Comparison of ENCODE assay signal across 1 cellular context in genomic region chr15:76964157-76964556, GRCh38.
TF ChIP-seq lines count a peak whose summit lies in the region.

No MANE protein-coding gene starts in this region.

TF ChIP-seq in SK-N-SH treated with all-trans-retinoic acid at 6 μM for 48 hours, 23 proteins besides CTCF, POLR2A, EP300 and RAD21 (continued from another document):
- TF ChIP-seq, protein P1, sequence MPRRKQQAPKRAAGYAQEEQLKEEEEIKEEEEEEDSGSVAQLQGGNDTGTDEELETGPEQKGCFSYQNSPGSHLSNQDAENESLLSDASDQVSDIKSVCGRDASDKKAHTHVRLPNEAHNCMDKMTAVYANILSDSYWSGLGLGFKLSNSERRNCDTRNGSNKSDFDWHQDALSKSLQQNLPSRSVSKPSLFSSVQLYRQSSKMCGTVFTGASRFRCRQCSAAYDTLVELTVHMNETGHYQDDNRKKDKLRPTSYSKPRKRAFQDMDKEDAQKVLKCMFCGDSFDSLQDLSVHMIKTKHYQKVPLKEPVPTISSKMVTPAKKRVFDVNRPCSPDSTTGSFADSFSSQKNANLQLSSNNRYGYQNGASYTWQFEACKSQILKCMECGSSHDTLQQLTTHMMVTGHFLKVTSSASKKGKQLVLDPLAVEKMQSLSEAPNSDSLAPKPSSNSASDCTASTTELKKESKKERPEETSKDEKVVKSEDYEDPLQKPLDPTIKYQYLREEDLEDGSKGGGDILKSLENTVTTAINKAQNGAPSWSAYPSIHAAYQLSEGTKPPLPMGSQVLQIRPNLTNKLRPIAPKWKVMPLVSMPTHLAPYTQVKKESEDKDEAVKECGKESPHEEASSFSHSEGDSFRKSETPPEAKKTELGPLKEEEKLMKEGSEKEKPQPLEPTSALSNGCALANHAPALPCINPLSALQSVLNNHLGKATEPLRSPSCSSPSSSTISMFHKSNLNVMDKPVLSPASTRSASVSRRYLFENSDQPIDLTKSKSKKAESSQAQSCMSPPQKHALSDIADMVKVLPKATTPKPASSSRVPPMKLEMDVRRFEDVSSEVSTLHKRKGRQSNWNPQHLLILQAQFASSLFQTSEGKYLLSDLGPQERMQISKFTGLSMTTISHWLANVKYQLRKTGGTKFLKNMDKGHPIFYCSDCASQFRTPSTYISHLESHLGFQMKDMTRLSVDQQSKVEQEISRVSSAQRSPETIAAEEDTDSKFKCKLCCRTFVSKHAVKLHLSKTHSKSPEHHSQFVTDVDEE (CRISPR knock-in tag; IDR thresholded peaks at IDR 0.05) = no peak
- TF ChIP-seq ARNTL (CRISPR knock-in tag; IDR thresholded peaks at IDR 0.05; ENCODE audit: borderline replicate concordance, low read depth) (no peak), BACH2 (CRISPR knock-in tag; IDR thresholded peaks at IDR 0.05; ENCODE audit: borderline replicate concordance) (no peak)
